1 cellular context compared by ENCODE assay signal in the genomic region with DNA sequence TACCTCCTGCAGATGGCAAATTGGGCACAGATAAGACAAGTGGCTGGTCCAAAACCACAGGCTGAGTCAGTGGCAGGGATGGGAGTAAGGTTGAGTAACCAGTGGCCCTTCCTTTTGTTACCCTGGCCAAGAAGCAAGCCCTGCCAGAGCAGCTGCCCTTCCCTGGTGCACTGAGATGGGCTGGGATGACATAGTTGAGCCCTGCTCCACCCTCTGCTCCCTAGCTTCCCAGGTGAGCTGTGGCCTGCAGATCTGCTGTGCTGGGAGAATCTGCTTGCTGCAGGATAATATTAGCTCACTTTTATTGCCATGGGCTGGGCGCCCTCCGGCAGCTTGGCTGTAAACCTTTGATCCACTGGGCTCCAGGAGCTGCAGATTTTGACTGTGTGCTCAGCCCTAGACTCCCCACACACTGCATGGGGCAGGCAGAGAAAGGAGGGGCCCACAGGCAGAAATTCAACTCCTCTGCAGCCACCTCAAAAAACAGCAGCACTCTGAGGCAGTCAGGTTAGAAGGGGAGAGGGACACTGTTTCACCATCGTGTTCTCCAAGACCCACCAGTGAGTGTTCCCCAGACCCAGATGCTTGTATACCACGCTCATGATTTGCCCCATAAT.
TF ChIP-seq lines count a peak whose summit lies in the region.

No MANE protein-coding gene starts in this region.

TF ChIP-seq in GM23338, 12 proteins besides CTCF, POLR2A, EP300 and RAD21 (continued from another document):
- TF ChIP-seq, protein P1, sequence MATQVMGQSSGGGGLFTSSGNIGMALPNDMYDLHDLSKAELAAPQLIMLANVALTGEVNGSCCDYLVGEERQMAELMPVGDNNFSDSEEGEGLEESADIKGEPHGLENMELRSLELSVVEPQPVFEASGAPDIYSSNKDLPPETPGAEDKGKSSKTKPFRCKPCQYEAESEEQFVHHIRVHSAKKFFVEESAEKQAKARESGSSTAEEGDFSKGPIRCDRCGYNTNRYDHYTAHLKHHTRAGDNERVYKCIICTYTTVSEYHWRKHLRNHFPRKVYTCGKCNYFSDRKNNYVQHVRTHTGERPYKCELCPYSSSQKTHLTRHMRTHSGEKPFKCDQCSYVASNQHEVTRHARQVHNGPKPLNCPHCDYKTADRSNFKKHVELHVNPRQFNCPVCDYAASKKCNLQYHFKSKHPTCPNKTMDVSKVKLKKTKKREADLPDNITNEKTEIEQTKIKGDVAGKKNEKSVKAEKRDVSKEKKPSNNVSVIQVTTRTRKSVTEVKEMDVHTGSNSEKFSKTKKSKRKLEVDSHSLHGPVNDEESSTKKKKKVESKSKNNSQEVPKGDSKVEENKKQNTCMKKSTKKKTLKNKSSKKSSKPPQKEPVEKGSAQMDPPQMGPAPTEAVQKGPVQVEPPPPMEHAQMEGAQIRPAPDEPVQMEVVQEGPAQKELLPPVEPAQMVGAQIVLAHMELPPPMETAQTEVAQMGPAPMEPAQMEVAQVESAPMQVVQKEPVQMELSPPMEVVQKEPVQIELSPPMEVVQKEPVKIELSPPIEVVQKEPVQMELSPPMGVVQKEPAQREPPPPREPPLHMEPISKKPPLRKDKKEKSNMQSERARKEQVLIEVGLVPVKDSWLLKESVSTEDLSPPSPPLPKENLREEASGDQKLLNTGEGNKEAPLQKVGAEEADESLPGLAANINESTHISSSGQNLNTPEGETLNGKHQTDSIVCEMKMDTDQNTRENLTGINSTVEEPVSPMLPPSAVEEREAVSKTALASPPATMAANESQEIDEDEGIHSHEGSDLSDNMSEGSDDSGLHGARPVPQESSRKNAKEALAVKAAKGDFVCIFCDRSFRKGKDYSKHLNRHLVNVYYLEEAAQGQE (IDR thresholded peaks at IDR 0.05; ENCODE audit: unreplicated experiment), result no peak
- TF ChIP-seq, protein P2, sequence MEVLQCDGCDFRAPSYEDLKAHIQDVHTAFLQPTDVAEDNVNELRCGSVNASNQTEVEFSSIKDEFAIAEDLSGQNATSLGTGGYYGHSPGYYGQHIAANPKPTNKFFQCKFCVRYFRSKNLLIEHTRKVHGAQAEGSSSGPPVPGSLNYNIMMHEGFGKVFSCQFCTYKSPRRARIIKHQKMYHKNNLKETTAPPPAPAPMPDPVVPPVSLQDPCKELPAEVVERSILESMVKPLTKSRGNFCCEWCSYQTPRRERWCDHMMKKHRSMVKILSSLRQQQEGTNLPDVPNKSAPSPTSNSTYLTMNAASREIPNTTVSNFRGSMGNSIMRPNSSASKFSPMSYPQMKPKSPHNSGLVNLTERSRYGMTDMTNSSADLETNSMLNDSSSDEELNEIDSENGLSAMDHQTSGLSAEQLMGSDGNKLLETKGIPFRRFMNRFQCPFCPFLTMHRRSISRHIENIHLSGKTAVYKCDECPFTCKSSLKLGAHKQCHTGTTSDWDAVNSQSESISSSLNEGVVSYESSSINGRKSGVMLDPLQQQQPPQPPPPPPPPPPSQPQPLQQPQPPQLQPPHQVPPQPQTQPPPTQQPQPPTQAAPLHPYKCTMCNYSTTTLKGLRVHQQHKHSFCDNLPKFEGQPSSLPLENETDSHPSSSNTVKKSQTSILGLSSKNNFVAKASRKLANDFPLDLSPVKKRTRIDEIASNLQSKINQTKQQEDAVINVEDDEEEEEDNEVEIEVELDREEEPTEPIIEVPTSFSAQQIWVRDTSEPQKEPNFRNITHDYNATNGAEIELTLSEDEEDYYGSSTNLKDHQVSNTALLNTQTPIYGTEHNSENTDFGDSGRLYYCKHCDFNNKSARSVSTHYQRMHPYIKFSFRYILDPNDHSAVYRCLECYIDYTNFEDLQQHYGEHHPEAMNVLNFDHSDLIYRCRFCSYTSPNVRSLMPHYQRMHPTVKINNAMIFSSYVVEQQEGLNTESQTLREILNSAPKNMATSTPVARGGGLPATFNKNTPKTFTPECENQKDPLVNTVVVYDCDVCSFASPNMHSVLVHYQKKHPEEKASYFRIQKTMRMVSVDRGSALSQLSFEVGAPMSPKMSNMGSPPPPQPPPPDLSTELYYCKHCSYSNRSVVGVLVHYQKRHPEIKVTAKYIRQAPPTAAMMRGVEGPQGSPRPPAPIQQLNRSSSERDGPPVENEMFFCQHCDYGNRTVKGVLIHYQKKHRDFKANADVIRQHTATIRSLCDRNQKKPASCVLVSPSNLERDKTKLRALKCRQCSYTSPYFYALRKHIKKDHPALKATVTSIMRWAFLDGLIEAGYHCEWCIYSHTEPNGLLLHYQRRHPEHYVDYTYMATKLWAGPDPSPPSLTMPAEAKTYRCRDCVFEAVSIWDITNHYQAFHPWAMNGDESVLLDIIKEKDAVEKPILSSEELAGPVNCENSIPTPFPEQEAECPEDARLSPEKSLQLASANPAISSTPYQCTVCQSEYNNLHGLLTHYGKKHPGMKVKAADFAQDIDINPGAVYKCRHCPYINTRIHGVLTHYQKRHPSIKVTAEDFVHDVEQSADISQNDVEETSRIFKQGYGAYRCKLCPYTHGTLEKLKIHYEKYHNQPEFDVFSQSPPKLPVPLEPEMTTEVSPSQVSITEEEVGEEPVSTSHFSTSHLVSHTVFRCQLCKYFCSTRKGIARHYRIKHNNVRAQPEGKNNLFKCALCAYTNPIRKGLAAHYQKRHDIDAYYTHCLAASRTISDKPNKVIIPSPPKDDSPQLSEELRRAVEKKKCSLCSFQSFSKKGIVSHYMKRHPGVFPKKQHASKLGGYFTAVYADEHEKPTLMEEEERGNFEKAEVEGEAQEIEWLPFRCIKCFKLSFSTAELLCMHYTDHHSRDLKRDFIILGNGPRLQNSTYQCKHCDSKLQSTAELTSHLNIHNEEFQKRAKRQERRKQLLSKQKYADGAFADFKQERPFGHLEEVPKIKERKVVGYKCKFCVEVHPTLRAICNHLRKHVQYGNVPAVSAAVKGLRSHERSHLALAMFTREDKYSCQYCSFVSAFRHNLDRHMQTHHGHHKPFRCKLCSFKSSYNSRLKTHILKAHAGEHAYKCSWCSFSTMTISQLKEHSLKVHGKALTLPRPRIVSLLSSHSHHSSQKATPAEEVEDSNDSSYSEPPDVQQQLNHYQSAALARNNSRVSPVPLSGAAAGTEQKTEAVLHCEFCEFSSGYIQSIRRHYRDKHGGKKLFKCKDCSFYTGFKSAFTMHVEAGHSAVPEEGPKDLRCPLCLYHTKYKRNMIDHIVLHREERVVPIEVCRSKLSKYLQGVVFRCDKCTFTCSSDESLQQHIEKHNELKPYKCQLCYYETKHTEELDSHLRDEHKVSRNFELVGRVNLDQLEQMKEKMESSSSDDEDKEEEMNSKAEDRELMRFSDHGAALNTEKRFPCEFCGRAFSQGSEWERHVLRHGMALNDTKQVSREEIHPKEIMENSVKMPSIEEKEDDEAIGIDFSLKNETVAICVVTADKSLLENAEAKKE (CRISPR knock-in tag; IDR thresholded peaks at IDR 0.05), result no peak
- no peak for TF ChIP-seq POLR2AphosphoS5 (IDR thresholded peaks at IDR 0.05; ENCODE audit: low read depth)
- TF ChIP-seq ZNF114 (CRISPR knock-in tag; IDR thresholded peaks at IDR 0.05), result no peak
TF ChIP-seq in GM23338: peak in this region for 0.
